ENCODE assay signal across 15 cellular contexts in genomic region chr18:62938006-62938405, GRCh38.
A peak's percentile ranks its signal among the peaks of the same experiment; 100 is the strongest.
DNase-seq lines count a peak whose midpoint lies in the region; ATAC-seq and TF ChIP-seq lines count a peak whose summit lies in the region.
"Had no signal": no experiment of that assay in that cellular context is flagged by ENCODE, and none has a peak within 500 bp of the region (broad histone marks: within the 10 kb centered on the region; RNA-seq: fewer than 3 reads in every experiment).

No MANE protein-coding gene starts in this region.

- no peak overlapping the region for H3K27ac ChIP-seq in breast epithelium
- peak overlapping the region; percentile 65 for H3K27ac ChIP-seq in PC-3 (ENCODE audit: low read length)
- no peak overlapping the region for H3K27ac ChIP-seq in fibroblast of lung (ENCODE audit: insufficient read depth, low read length)
- H3K27ac ChIP-seq: adrenal gland had no signal

- POLR2A ChIA-PET in MCF 10A (lab: Yijun Ruan, JAX): interaction anchor here (0.7 kb wide), 1 partner anchor 197 kb away, joined by 4 read pairs; no protein-coding TSS in a partner anchor
- POLR2A ChIA-PET in PC-3 (lab: Charles Lee; ENCODE audit: unreplicated experiment): no interaction called here
- POLR2A ChIA-PET in HEK293T (lab: Yijun Ruan, JAX): no interaction called here

- H3K36me3 Mint-ChIP-seq in MCF 10A (ENCODE audit: insufficient read depth, unreplicated experiment): peaks cover 13% of the 10 kb centered on the region

- no peaks in the 10 kb centered on the region for H3F3A ChIP-seq in PC-3 (ENCODE audit: low read length, unreplicated experiment)

- peaks cover 15% of the 10 kb centered on the region for H3K4me1 Mint-ChIP-seq in MCF 10A (ENCODE audit: insufficient read depth, unreplicated experiment)

- no peaks in the 10 kb centered on the region for H3K9me2 ChIP-seq in PC-3 (replicated peaks; ENCODE audit: low read length)

- TF ChIP-seq CTCF in MCF 10A (IDR thresholded peaks at IDR 0.05; ENCODE audit: unreplicated experiment) (no peak), breast epithelium (IDR thresholded peaks at IDR 0.05) (no peak), PC-3 (conservative IDR thresholded peaks at IDR 0.05; ENCODE audit: low read depth, low read length) (no peak), fibroblast of lung (conservative IDR thresholded peaks at IDR 0.05 in 1 of 2, IDR thresholded peaks at IDR 0.05 in 1 of 2; ENCODE audit: low read depth in 1 of 2, low read length in 2 of 2) (no peak)

- H3K36me3 ChIP-seq in breast epithelium: no peaks in the 10 kb centered on the region
- no peaks in the 10 kb centered on the region for H3K36me3 ChIP-seq in PC-3 (ENCODE audit: low read depth, low read length)
- H3K36me3 ChIP-seq in fibroblast of lung (ENCODE audit: control insufficient read depth, insufficient read depth, low read length): no peaks in the 10 kb centered on the region
- H3K36me3 ChIP-seq: adrenal gland had no signal

- DNase-seq in MCF 10A (ENCODE audit: unreplicated experiment) (no peak), breast epithelium (ENCODE audit: low spot score in 2 of 2) (no peak), PC-3 (peak; percentile 25), fibroblast of lung (ENCODE audit: low read depth in 2 of 2) (peak; percentile 37 to 51), NCI-H446 (lab: John Stamatoyannopoulos, UW) (no peak), HEK293T (ENCODE audit: extremely low spot score) (no peak)
- DNase-seq: activated T-cell treated with anti-CD3 and anti-CD28 coated beads, Interleukin-2, amount 50 U/mL, for 48 hours; adrenal gland; foreskin melanocyte; NCI-H1417 treated with DMSO at 0.1 percent for 48 hours; NCI-H510A treated with DMSO at 0.1 percent for 48 hours; right lobe of liver; stimulated activated naive CD8-positive, alpha-beta T cell treated with anti-CD3 and anti-CD28 coated beads, Interleukin-15, amount 100 ng/mL, for 72 hours had no signal

- H3K79me2 ChIP-seq in PC-3 (ENCODE audit: low read length): no peaks in the 10 kb centered on the region
- no peaks in the 10 kb centered on the region for H3K79me2 ChIP-seq in fibroblast of lung (ENCODE audit: control insufficient read depth, insufficient read depth, low read length)

- H3K9me3 ChIP-seq in breast epithelium (peaks cover 0 to 4% of the 10 kb centered on the region in 2 donors), PC-3 (ENCODE audit: low read length) (no peaks in the 10 kb centered on the region), fibroblast of lung (ENCODE audit: control insufficient read depth, insufficient read depth, low read depth, low read length) (no peaks in the 10 kb centered on the region)
- H3K9me3 ChIP-seq: adrenal gland, right lobe of liver had no signal

- ATAC-seq in PC-3: 0 out of 2 replicates have a peak, but pooled peaks have one; percentile 11
- no peak for ATAC-seq in HG03196 (IDR thresholded peaks at IDR 0.05; ENCODE audit: unreplicated experiment)
- no peak for ATAC-seq in HG03457 (IDR thresholded peaks at IDR 0.05; ENCODE audit: unreplicated experiment)
- ATAC-seq: right lobe of liver; stimulated activated naive CD8-positive, alpha-beta T cell treated with anti-CD3 and anti-CD28 coated beads, Interleukin-15, amount 100 ng/mL, for 72 hours had no signal

- H3K27me3 Mint-ChIP-seq in MCF 10A (ENCODE audit: insufficient read depth, unreplicated experiment): no peaks in the 10 kb centered on the region
- H3K27me3 Mint-ChIP-seq: stimulated activated naive CD8-positive, alpha-beta T cell treated with anti-CD3 and anti-CD28 coated beads, Interleukin-15, amount 100 ng/mL, for 72 hours had no signal

- H2AFZ ChIP-seq in PC-3 (ENCODE audit: low read length): no peak overlapping the region
- no peak overlapping the region for H2AFZ ChIP-seq in fibroblast of lung (ENCODE audit: low read length)

- H3K4me3 ChIP-seq in breast epithelium: no peak overlapping the region
- H3K4me3 ChIP-seq in PC-3 (ENCODE audit: low read length): no peak overlapping the region
- no peak overlapping the region for H3K4me3 ChIP-seq in fibroblast of lung (replicated peaks in 1 of 4; ENCODE audit: control extremely low read depth in 1 of 4, insufficient read depth in 1 of 4, low read depth in 3 of 4, low read length in 4 of 4)
- H3K4me3 ChIP-seq: adrenal gland, right lobe of liver had no signal

- H3K9ac ChIP-seq in PC-3 (ENCODE audit: low read length) (no peak overlapping the region), fibroblast of lung (ENCODE audit: insufficient read depth, low read length) (no peak overlapping the region)

- H3K27ac Mint-ChIP-seq in MCF 10A (ENCODE audit: low read depth, unreplicated experiment): peak overlapping the region; percentile 1

- H3K27me3 ChIP-seq in breast epithelium (no peaks in the 10 kb centered on the region), PC-3 (ENCODE audit: low read length) (no peaks in the 10 kb centered on the region), fibroblast of lung (ENCODE audit: control insufficient read depth, insufficient read depth, low read length) (no peaks in the 10 kb centered on the region)
- H3K27me3 ChIP-seq: adrenal gland, right lobe of liver had no signal

- H3K4me2 ChIP-seq in PC-3 (ENCODE audit: low read length): peak overlapping the region; percentile 23; the same call in 1 of the 2 replicates
- H3K4me2 ChIP-seq in fibroblast of lung (ENCODE audit: extremely low read depth, insufficient read depth, low read length): no peak overlapping the region

- no peak for TF ChIP-seq POLR2A in breast epithelium (IDR thresholded peaks at IDR 0.05)

- H3K4me3 Mint-ChIP-seq in MCF 10A (ENCODE audit: unreplicated experiment): no peak overlapping the region
- H3K4me3 Mint-ChIP-seq: stimulated activated naive CD8-positive, alpha-beta T cell treated with anti-CD3 and anti-CD28 coated beads, Interleukin-15, amount 100 ng/mL, for 72 hours had no signal

- intact Hi-C loops in MCF 10A (cut with micrococcal nuclease) (loop anchor here (10.0 kb wide), 1 partner anchor 133 kb away; no protein-coding TSS in a partner anchor), breast epithelium (cut with DNase I; ENCODE audit: low total_unique reads) (no loop called here), PC-3 (cut with micrococcal nuclease) (loop anchor here (5.0 kb wide), 2 partner anchors 39 to 56 kb away; no protein-coding TSS in a partner anchor)

- H4K20me1 ChIP-seq in PC-3 (ENCODE audit: low read length) (no peaks in the 10 kb centered on the region), fibroblast of lung (ENCODE audit: control insufficient read depth, extremely low read depth, insufficient read depth, low read length) (no peaks in the 10 kb centered on the region)

- peaks cover 7% of the 10 kb centered on the region for H3K9me3 Mint-ChIP-seq in MCF 10A (ENCODE audit: unreplicated experiment)

- CTCF ChIA-PET in MCF 10A (lab: Yijun Ruan, JAX): interaction anchor here (0.6 to 1.4 kb wide), 2 partner anchors 20 to 367 kb away, joined by 3 to 4 read pairs; no protein-coding TSS in a partner anchor
- CTCF ChIA-PET in PC-3 (lab: Charles Lee): no interaction called here
- CTCF ChIA-PET in HEK293T (lab: Yijun Ruan, JAX): no interaction called here

- BruUV-seq in MCF 10A (replicated peaks; lab: Mats Ljungman, UMichigan) (no TSS peak), PC-3 (replicated peaks; lab: Mats Ljungman, UMichigan) (no TSS peak)

- no peaks in the 10 kb centered on the region for H3K4me1 ChIP-seq in breast epithelium
- H3K4me1 ChIP-seq in PC-3 (ENCODE audit: insufficient read depth, low read length): peaks cover 46% of the 10 kb centered on the region
- H3K4me1 ChIP-seq in fibroblast of lung (ENCODE audit: control insufficient read depth, extremely low read depth, insufficient read depth, low read length): peaks cover 9% of the 10 kb centered on the region
- H3K4me1 ChIP-seq: right lobe of liver had no signal

TF ChIP-seq in HEK293T, 16 proteins besides CTCF, POLR2A, EP300 and RAD21:
- no peak for TF ChIP-seq NFRKB (IDR thresholded peaks at IDR 0.05)
- TF ChIP-seq SP1 (IDR thresholded peaks at IDR 0.05): no peak
- TF ChIP-seq FOXA1 (IDR thresholded peaks at IDR 0.05): no peak
- TF ChIP-seq HDGF (IDR thresholded peaks at IDR 0.05; ENCODE audit: borderline replicate concordance): no peak
- no peak for TF ChIP-seq L3MBTL2 (conservative IDR thresholded peaks at IDR 0.05)
- no peak for TF ChIP-seq CTBP1 (IDR thresholded peaks at IDR 0.05; ENCODE audit: borderline replicate concordance)
- no peak for TF ChIP-seq ZNF384 (IDR thresholded peaks at IDR 0.05)

Comparison
In these comparisons a context has a peak if more than half of its experiments do, and no peak if none do; other contexts are left out.
1. DNase-seq: peak in PC-3 (single experiment) and fibroblast of lung (2 of 2); none in MCF 10A (single experiment), breast epithelium (0 of 2), NCI-H446 (0 of 2) and HEK293T (single experiment).